In the genomic region with DNA sequence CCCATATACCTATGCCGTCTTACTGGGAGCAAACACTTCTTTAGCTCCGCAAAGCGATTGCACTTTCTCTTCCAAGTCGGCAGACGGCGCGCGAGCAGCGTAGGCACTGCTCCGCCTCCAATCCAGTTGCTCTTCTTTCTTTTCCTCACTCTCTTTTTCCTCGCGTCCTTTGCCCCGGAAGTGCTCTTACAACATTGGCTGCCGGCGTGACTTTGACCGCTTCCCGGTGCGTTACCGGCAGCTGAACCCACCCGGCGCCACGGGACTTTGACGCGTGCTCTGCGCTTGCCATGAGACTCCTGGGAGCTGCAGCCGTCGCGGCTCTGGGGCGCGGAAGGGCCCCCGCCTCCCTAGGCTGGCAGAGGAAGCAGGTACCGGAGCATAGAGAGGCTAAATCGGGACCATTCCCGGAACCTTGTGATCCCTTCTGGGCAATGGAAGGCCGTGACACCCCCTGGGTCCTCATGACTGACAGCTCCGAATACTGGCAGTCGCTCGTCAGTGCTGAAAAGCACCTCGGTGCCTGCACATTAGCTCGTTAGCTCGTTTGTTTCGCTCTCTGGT, we compare ENCODE assay signal across 8 cellular contexts. TPM values are rescaled to one million over a fixed set of nuclear protein-coding genes. Genes with fewer than 3 reads are reported as not detected.
DNase-seq lines count a peak whose midpoint lies in the region; ATAC-seq and TF ChIP-seq lines count a peak whose summit lies in the region.

Gene GFM1, plus strand, starts transcription at position 183 of the 564 bp plus-strand sequence. Its CDS starts 108 bp downstream, at position 291.

- peaks cover 19% of the 10 kb centered on the region for H3K4me1 Mint-ChIP-seq in chondrocyte (ENCODE audit: low read depth)

- no peaks in the 10 kb centered on the region for H3K27me3 ChIP-seq in kidney epithelial cell (ENCODE audit: control insufficient read depth, insufficient read depth, low read length)

- TF ChIP-seq CTCF in chondrocyte (IDR thresholded peaks at IDR 0.05) (peak; percentile 87), kidney epithelial cell (IDR thresholded peaks at IDR 0.05; ENCODE audit: insufficient read depth, low read length, poor library complexity, severe bottlenecking) (peak; percentile 95)

- peak within 1 kb of the TSS; percentile 69 for H3K4me3 ChIP-seq in kidney epithelial cell (ENCODE audit: low read depth, low read length)

- peak within 1 kb of the TSS; percentile 94 for H3K4me3 Mint-ChIP-seq in chondrocyte (ENCODE audit: unreplicated experiment)

- peak; percentile 99 for ATAC-seq in GM19035 (IDR thresholded peaks at IDR 0.05; ENCODE audit: unreplicated experiment)
- ATAC-seq in HG03378 (IDR thresholded peaks at IDR 0.05; ENCODE audit: unreplicated experiment) = peak; percentile 100

- no peaks in the 10 kb centered on the region for H3K36me3 ChIP-seq in kidney epithelial cell (ENCODE audit: control insufficient read depth, insufficient read depth, low read length)

- peak; percentile 99 for DNase-seq in AML-193 (lab: John Stamatoyannopoulos, UW)
- DNase-seq in NCI-H460 (ENCODE audit: extremely low read depth, low read depth) = peak; percentile 90
- peak; percentile 78 for DNase-seq in activated CD4-positive, alpha-beta T cell treated with anti-CD3 and anti-CD28 coated beads for 1 hour
- peak; percentile 95 for DNase-seq in chondrocyte (ENCODE audit: low spot score)
- peak; percentile 87 for DNase-seq in kidney epithelial cell (ENCODE audit: low read depth)
- peak; percentile 65 for DNase-seq in stimulated activated CD4-positive, alpha-beta T cell treated with anti-CD3 and anti-CD28 coated beads, Interleukin-1b, Interleukin-23, amount 100 ng/mL, for 1 hour (ENCODE audit: low read depth in 2 of 2)

- peaks cover 3% of the 10 kb centered on the region for H3K36me3 Mint-ChIP-seq in chondrocyte (ENCODE audit: low read depth)

- H3K27me3 Mint-ChIP-seq in chondrocyte (ENCODE audit: low read depth) = no peaks in the 10 kb centered on the region

- no peaks in the 10 kb centered on the region for H3K9me3 Mint-ChIP-seq in chondrocyte (ENCODE audit: low read depth)

- peak within 1 kb of the TSS; percentile 97 for H3K27ac Mint-ChIP-seq in chondrocyte (ENCODE audit: unreplicated experiment)

RNA-seq across cellular contexts. Expression of gene GFM1, which starts in this region (rescaled TPM):
- 32.8 and 48.7 TPM in 2 replicates for total RNA-seq in NCI-H460 (2014; rRNA removed; shearing (Covaris generic))
- 44.7 and 64.1 TPM in 2 replicates for polyA plus RNA-seq in NCI-H460 (2014; cell fraction: nucleus; rRNA removed)
- total RNA-seq in chondrocyte (28.8 to 48.8 TPM (median 34.1 TPM) in 3 replicates), kidney epithelial cell (45.5 and 55.0 TPM in 2 replicates)

Comparison
In these comparisons a context has a peak if more than half of its experiments do, and no peak if none do; other contexts are left out.
1. Peak in every context shown above with its lines: DNase-seq, ATAC-seq and H3K4me3 ChIP-seq.